Comparison of ENCODE assay signal across 17 cellular contexts in the genomic region with DNA sequence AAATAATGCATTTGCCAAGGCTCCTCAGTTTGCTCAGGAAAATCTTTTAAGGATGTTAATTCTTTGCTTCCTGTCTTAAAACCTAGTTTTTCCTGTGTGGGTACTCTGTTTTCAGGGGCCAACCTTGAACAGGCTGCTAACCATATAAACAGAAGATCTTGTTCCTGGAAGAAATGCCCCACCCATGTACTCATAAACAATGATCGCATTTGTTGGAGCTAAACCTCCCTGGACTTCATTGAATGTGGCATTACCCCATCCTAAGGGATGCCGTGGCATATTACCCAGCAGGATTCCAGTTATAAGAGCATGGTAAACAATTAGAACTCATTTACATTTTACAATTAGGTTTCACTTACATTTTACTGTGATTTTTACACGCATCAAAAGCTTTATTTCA.
DNase-seq lines count a peak whose midpoint lies in the region; ATAC-seq lines count a peak whose summit lies in the region.
"Had no signal": no experiment of that assay in that cellular context is flagged by ENCODE, and none has a peak within 500 bp of the region (broad histone marks: within the 10 kb centered on the region; RNA-seq: fewer than 3 reads in every experiment).

No MANE protein-coding gene starts in this region.

- ATAC-seq in left colon (peak; percentile 91), GM19023 (IDR thresholded peaks at IDR 0.05; ENCODE audit: unreplicated experiment) (no peak), HG02938 (IDR thresholded peaks at IDR 0.05; ENCODE audit: unreplicated experiment) (no peak)

- DNase-seq in SW480 (ENCODE audit: low spot score) (peak; percentile 25), left colon (no peak), NCI-H1092 (lab: John Stamatoyannopoulos, UW) (no peak), NCI-H1930 (lab: John Stamatoyannopoulos, UW) (no peak)
- DNase-seq: ACHN; activated gamma-delta T cell; CD8-positive, alpha-beta memory T cell; cerebellar nuclear complex; endodermal cell; NCI-H2171; right cardiac atrium; stimulated activated CD4-positive, alpha-beta T cell treated with anti-CD3 and anti-CD28 coated beads, Interleukin-2, amount 100 ng/mL, for 24 hours had no signal

- H3K4me3 ChIP-seq in BLaER1: no peak overlapping the region
- no peak overlapping the region for H3K4me3 ChIP-seq in HUES6 (ENCODE audit: low read depth, low read length)

- H3K9me3 ChIP-seq in BLaER1 (no peaks in the 10 kb centered on the region; the same call in 1 of the 2 replicates), HUES6 (ENCODE audit: control insufficient read depth, insufficient read depth, low read depth, low read length) (peaks cover 3% of the 10 kb centered on the region; the same call in 1 of the 2 replicates)

- H3K36me3 ChIP-seq in BLaER1 (no peaks in the 10 kb centered on the region), HUES6 (ENCODE audit: control insufficient read depth, insufficient read depth, low read length) (peaks cover 21% of the 10 kb centered on the region; the same call in 1 of the 2 replicates)

- no peak overlapping the region for H3K27ac ChIP-seq in BLaER1
- peak overlapping the region; percentile 65; the same call in 1 of the 2 replicates for H3K27ac ChIP-seq in HUES6 (ENCODE audit: low read depth, low read length)
- H3K27ac ChIP-seq: RWPE1 had no signal

- intact Hi-C loops in left colon (cut with DNase I, micrococcal nuclease): no loop called here

- H3K27me3 ChIP-seq in BLaER1 (no peaks in the 10 kb centered on the region), HUES6 (ENCODE audit: control insufficient read depth, insufficient read depth, low read length) (no peaks in the 10 kb centered on the region)

- no peaks in the 10 kb centered on the region for H4K20me1 ChIP-seq in BLaER1

- peaks cover 18% of the 10 kb centered on the region for H3K4me1 ChIP-seq in BLaER1
- peaks cover 35% of the 10 kb centered on the region for H3K4me1 ChIP-seq in HUES6 (ENCODE audit: control insufficient read depth, insufficient read depth, low read length)

- H3K9ac ChIP-seq in BLaER1: no peak overlapping the region
- peak overlapping the region; percentile 21 for H3K9ac ChIP-seq in HUES6 (ENCODE audit: low read length)

- peak overlapping the region; percentile 72 for H3K4me2 ChIP-seq in BLaER1
